8 cellular contexts compared by ENCODE assay signal in the genomic region with DNA sequence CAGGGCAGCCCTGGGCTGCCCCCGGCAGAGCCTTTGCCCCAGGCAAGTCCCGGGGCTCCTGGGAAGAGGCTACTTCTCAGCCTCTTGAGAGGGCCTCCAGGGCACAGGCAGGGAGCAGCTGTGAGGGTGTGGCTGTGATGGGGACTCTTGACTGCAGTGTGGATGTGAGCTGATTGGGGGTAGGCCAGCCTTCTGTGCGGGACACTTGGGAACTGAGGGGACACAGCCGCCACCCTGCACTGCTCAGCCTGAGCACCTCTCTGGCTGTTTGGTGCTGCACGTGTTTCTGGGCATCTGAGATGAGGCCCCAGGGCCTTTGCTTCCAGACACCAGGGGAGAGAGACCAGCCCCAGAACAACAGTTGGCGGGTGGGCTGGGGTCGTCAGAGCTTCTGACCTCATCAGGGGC.
A peak's percentile ranks its signal among the peaks of the same experiment; 100 is the strongest.
DNase-seq lines count a peak whose midpoint lies in the region; ATAC-seq and TF ChIP-seq lines count a peak whose summit lies in the region.

No MANE protein-coding gene starts in this region.

- peak overlapping the region in 3 of 5 experiments; percentile 63 to 81 (median 70) for H3K4me3 Mint-ChIP-seq in brain

- peak overlapping the region; percentile 85 to 96 (median 95) for H3K27ac Mint-ChIP-seq in brain

- H3K27ac ChIP-seq in neutrophil = peak overlapping the region; percentile 65

- TF ChIP-seq CTCF in brain (conservative IDR thresholded peaks at IDR 0.05) (no peak), neutrophil (IDR thresholded peaks at IDR 0.05) (no peak)

- no peaks in the 10 kb centered on the region for H3K9me3 Mint-ChIP-seq in brain

- no peaks in the 10 kb centered on the region for H3K36me3 ChIP-seq in neutrophil

- H3K27me3 ChIP-seq in neutrophil = peaks cover 72% of the 10 kb centered on the region

- no peaks in the 10 kb centered on the region for H3K9me3 ChIP-seq in neutrophil

- peaks cover 13% of the 10 kb centered on the region for H3K36me3 Mint-ChIP-seq in brain

- H3K27me3 Mint-ChIP-seq in brain = peaks cover 3% of the 10 kb centered on the region

- peaks cover 73% of the 10 kb centered on the region for H3K4me1 Mint-ChIP-seq in brain

- DNase-seq in NAMALWA (ENCODE audit: low spot score) = no peak
- no peak for DNase-seq in GM19238 (ENCODE audit: insufficient read length, low spot score)
- no peak for DNase-seq in nucleus accumbens (lab: John Stamatoyannopoulos, UW)

- H3K4me1 ChIP-seq in neutrophil (ENCODE audit: control insufficient read depth in 1 of 2, insufficient read depth in 1 of 2, low read depth in 1 of 2, low read length in 1 of 2) = peaks cover 23 to 30% of the 10 kb centered on the region in 2 experiments

- ATAC-seq in GM19351 (IDR thresholded peaks at IDR 0.05; ENCODE audit: unreplicated experiment) = peak; percentile 16
- peak; percentile 9 for ATAC-seq in HG03342 (IDR thresholded peaks at IDR 0.05; ENCODE audit: unreplicated experiment)
- no peak for ATAC-seq in GM18519 (IDR thresholded peaks at IDR 0.05; ENCODE audit: low FRiP score, unreplicated experiment)

- H3K4me3 ChIP-seq in neutrophil (ENCODE audit: low read depth in 1 of 2, low read length in 1 of 2) = peak overlapping the region; percentile 54 to 56
